In genomic region chr1:203282720-203283542, GRCh38 we compare ENCODE assay signal across 11 cellular contexts. TPM values are rescaled to one million over a fixed set of nuclear protein-coding genes. Genes with fewer than 3 reads are reported as not detected.
A peak's percentile ranks its signal among the peaks of the same experiment; 100 is the strongest.
DNase-seq lines count a peak whose midpoint lies in the region; ATAC-seq, FAIRE-seq and TF ChIP-seq lines count a peak whose summit lies in the region.
"Had no signal": no experiment of that assay in that cellular context is flagged by ENCODE, and none has a peak within 500 bp of the region (broad histone marks: within the 10 kb centered on the region; RNA-seq: fewer than 3 reads in every experiment).

No MANE protein-coding gene starts in this region.

- WGBS in psoas muscle, 3 donors: 52 to 67% (median 55%) methylated on average over 11 of the region's 11 CpGs
- 91% methylated on average over 11 of the region's 11 CpGs for WGBS in prostate gland

- no peaks in the 10 kb centered on the region for H3K36me3 Mint-ChIP-seq in dendritic cell treated with granulocyte-macrophage colony-stimulating factor and Interleukin-4, amounts not matched to agents 40 ng/mL and 50 ng/mL, for 4 days (ENCODE audit: low read depth)

- H3K4me1 Mint-ChIP-seq in dendritic cell treated with granulocyte-macrophage colony-stimulating factor and Interleukin-4, amounts not matched to agents 40 ng/mL and 50 ng/mL, for 4 days (ENCODE audit: low read depth): peaks cover 73% of the 10 kb centered on the region

- peak overlapping the region; percentile 65 for H3K27ac Mint-ChIP-seq in dendritic cell treated with granulocyte-macrophage colony-stimulating factor and Interleukin-4, amounts not matched to agents 40 ng/mL and 50 ng/mL, for 4 days
- H3K27ac Mint-ChIP-seq: activated T-helper 2 cell treated with anti-CD3 and anti-CD28 coated beads, Interferon-gamma antibody, Interleukin-2, Interleukin-4, amounts not matched to agents 10 μg/mL and 5 μg/mL and 100 μg/mL, durations not matched to agents 14 hours and 24 hours and 36 hours had no signal

- no peaks in the 10 kb centered on the region for H3K36me3 ChIP-seq in HUES48 (ENCODE audit: control insufficient read depth, insufficient read depth, low read length)
- H3K36me3 ChIP-seq in psoas muscle (ENCODE audit: insufficient read depth in 1 of 2, low read depth in 1 of 2): no peaks in the 10 kb centered on the region
- no peaks in the 10 kb centered on the region for H3K36me3 ChIP-seq in prostate gland

- no peaks in the 10 kb centered on the region for H3K9me3 Mint-ChIP-seq in dendritic cell treated with granulocyte-macrophage colony-stimulating factor and Interleukin-4, amounts not matched to agents 40 ng/mL and 50 ng/mL, for 4 days
- H3K9me3 Mint-ChIP-seq: activated T-helper 2 cell treated with anti-CD3 and anti-CD28 coated beads, Interferon-gamma antibody, Interleukin-2, Interleukin-4, amounts not matched to agents 10 μg/mL and 5 μg/mL and 100 μg/mL, durations not matched to agents 14 hours and 24 hours and 36 hours had no signal

- TF ChIP-seq POLR2A in GM12891 (IDR thresholded peaks at IDR 0.05; ENCODE audit: low read depth, low read length) (no peak), prostate gland (IDR thresholded peaks at IDR 0.05) (no peak)

- H3K9ac ChIP-seq in HUES48 (ENCODE audit: low read depth, low read length): no peak overlapping the region

- H3K27me3 ChIP-seq in HUES48 (ENCODE audit: control insufficient read depth, insufficient read depth, low read length): peaks cover 16% of the 10 kb centered on the region
- no peaks in the 10 kb centered on the region for H3K27me3 ChIP-seq in psoas muscle (ENCODE audit: insufficient read depth in 3 of 3, low read length in 2 of 3)
- H3K27me3 ChIP-seq in prostate gland (replicated peaks; ENCODE audit: insufficient read depth): no peaks in the 10 kb centered on the region

- ATAC-seq in psoas muscle: peak; percentile 10 to 39 (median 17)
- ATAC-seq in HG03442 (IDR thresholded peaks at IDR 0.05; ENCODE audit: unreplicated experiment): no peak

- H3K4me3 ChIP-seq in HUES48 (ENCODE audit: low read depth, low read length): no peak overlapping the region
- H3K4me3 ChIP-seq in psoas muscle: peak overlapping the region; percentile 26
- no peak overlapping the region for H3K4me3 ChIP-seq in prostate gland
- H3K4me3 ChIP-seq: lung had no signal

- TF ChIP-seq CTCF in psoas muscle (IDR thresholded peaks at IDR 0.05) (no peak), prostate gland (IDR thresholded peaks at IDR 0.05) (no peak)

- no peak overlapping the region for H3K4me3 Mint-ChIP-seq in dendritic cell treated with granulocyte-macrophage colony-stimulating factor and Interleukin-4, amounts not matched to agents 40 ng/mL and 50 ng/mL, for 4 days

- H3K27me3 Mint-ChIP-seq in dendritic cell treated with granulocyte-macrophage colony-stimulating factor and Interleukin-4, amounts not matched to agents 40 ng/mL and 50 ng/mL, for 4 days: no peaks in the 10 kb centered on the region

- H3K4me1 ChIP-seq in HUES48 (ENCODE audit: control insufficient read depth, insufficient read depth, low read length) (peaks cover 25% of the 10 kb centered on the region), psoas muscle (peaks cover 92% of the 10 kb centered on the region), prostate gland (replicated peaks) (peaks cover 5% of the 10 kb centered on the region)

- DNase-seq in GM12891 (ENCODE audit: insufficient read length, low spot score): no peak
- no peak for DNase-seq in psoas muscle
- DNase-seq in HuH-7.5 (ENCODE audit: low spot score): no peak
- DNase-seq in prostate gland (ENCODE audit: low spot score): no peak
- DNase-seq in NK-92 (lab: John Stamatoyannopoulos, UW; ENCODE audit: unreplicated experiment): no peak
- DNase-seq: SIG-M5 had no signal

- H3K27ac ChIP-seq in HUES48 (ENCODE audit: low read depth, low read length) (peak overlapping the region; percentile 49), psoas muscle (peak overlapping the region; percentile 91), prostate gland (peak overlapping the region in 1 of 2 donors; percentile 8)

- intact Hi-C loops in dendritic cell treated with granulocyte-macrophage colony-stimulating factor and Interleukin-4, amounts not matched to agents 40 ng/mL and 50 ng/mL, for 4 days (cut with micrococcal nuclease): no loop called here
- intact Hi-C loops in psoas muscle (cut with DNase I): no loop called here
- intact Hi-C loops in prostate gland (cut with DNase I): no loop called here

- H3K9me3 ChIP-seq in HUES48 (ENCODE audit: control insufficient read depth, insufficient read depth, low read length) (no peaks in the 10 kb centered on the region), psoas muscle (no peaks in the 10 kb centered on the region), prostate gland (no peaks in the 10 kb centered on the region)

- FAIRE-seq in GM12891 (lab: Jason Lieb, UNC): no peak

TF ChIP-seq in GM12891, 5 proteins besides CTCF, POLR2A, EP300 and RAD21:
- TF ChIP-seq SPI1 (IDR thresholded peaks at IDR 0.05; ENCODE audit: low read depth, low read length) (no peak), PAX5 (IDR thresholded peaks at IDR 0.05; ENCODE audit: insufficient read depth, low read length, severe bottlenecking) (no peak), POLR2AphosphoS5 (IDR thresholded peaks at IDR 0.05; ENCODE audit: low read depth, low read length) (no peak), TAF1 (IDR thresholded peaks at IDR 0.05; ENCODE audit: low read depth, low read length) (no peak), POU2F2 (IDR thresholded peaks at IDR 0.05; ENCODE audit: low read depth, low read length) (peak; percentile 33; the same call in 1 of the 2 replicates)

RNA-seq across cellular contexts. Expression of gene BTG2, which starts 22.4 kb away (rescaled TPM):
- polyA plus RNA-seq in GM12891 (2012; ENCODE audit: low read depth, missing spikeins): 29.7 TPM
- total RNA-seq in psoas muscle: 100 to 1,000 TPM in 3 of 4 donors, 10 to 100 TPM in 1; 83.0 to 360 (median 224) TPM
- 100 to 1,000 TPM in 1 of 3 donors, 10 to 100 TPM in 2; 17.6 to 119 (median 60.4) TPM for polyA plus RNA-seq in psoas muscle
- 100 to 1,000 TPM in 1 of 2 donors, 10 to 100 TPM in 1; 91.0 to 131 TPM for total RNA-seq in prostate gland

RNA-seq across cellular contexts. Expression of gene CHIT1, which starts 53.5 kb away (rescaled TPM):
- polyA plus RNA-seq in GM12891 (2012; ENCODE audit: low read depth, missing spikeins): 0.56 TPM
- total RNA-seq in psoas muscle: under 1 TPM in 2 of 4 donors, not detected in 2; 0.08 to 0.27 TPM
- polyA plus RNA-seq in psoas muscle: under 1 TPM in 2 of 3 donors, not detected in 1; 0.04 to 0.10 TPM
- 1 to 10 TPM in 1 of 2 donors, not detected in 1; 1.5 TPM for total RNA-seq in prostate gland
